Comparison of ENCODE assay signal across 11 cellular contexts in the genomic region with DNA sequence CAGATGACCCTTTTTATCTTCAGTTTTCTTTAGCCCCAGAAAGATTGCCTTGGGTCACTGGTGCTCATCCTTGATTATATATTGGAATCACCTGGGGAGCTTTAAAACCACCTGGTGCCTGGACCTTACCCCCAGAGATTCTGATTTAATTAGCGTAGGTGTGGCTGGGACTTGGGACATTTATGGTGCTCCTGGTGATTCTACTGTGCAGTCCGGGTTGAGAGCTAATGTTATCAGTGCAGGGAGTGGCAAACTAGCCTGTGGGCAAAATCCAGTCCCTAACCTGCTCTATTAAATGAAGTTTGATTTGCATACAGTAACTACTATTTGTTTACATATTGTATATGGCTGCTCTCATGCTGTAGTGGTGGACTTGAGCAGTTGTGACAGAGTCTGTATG.
"Had no signal": no experiment of that assay in that cellular context is flagged by ENCODE, and none has a peak within 500 bp of the region (broad histone marks: within the 10 kb centered on the region; RNA-seq: fewer than 3 reads in every experiment).

No MANE protein-coding gene starts in this region.

- H3K9me3 ChIP-seq: upper lobe of right lung had no signal

- H3K4me3 ChIP-seq: cardiac muscle cell, upper lobe of right lung had no signal

- H3K4me3 Mint-ChIP-seq: activated B cell treated with CpG ODN at 0.5 μM for 24 hours; activated CD8-positive, alpha-beta memory T cell treated with anti-CD3 and anti-CD28 coated beads, Interleukin-2, amount 10 ng/mL, durations not matched to agents 7 days and 5 days; neural crest cell; stimulated activated naive CD8-positive, alpha-beta T cell treated with anti-CD3 and anti-CD28 coated beads, Interleukin-15, Interleukin-2, amounts not matched to agents 100 ng/mL and 50 ng/mL, for 24 hours had no signal

- H3K27ac ChIP-seq: cardiac muscle cell, upper lobe of right lung had no signal

- H3K9me3 Mint-ChIP-seq: activated B cell treated with CpG ODN at 0.5 μM for 24 hours; neural crest cell; stimulated activated naive CD8-positive, alpha-beta T cell treated with anti-CD3 and anti-CD28 coated beads, Interleukin-15, Interleukin-2, amounts not matched to agents 100 ng/mL and 50 ng/mL, for 24 hours had no signal

- DNase-seq: activated B cell treated with CpG ODN at 0.5 μM for 24 hours; activated CD8-positive, alpha-beta memory T cell treated with anti-CD3 and anti-CD28 coated beads, Interleukin-2, amount 10 ng/mL, durations not matched to agents 7 days and 5 days; activated gamma-delta T cell; activated T-cell treated with anti-CD3 and anti-CD28 coated beads, Interleukin-2, amount 50 U/mL, for 48 hours; stimulated activated CD4-positive, alpha-beta T cell treated with anti-CD3 and anti-CD28 coated beads, Interleukin-4, amount 100 ng/mL, for 1 hour; stimulated activated CD8-positive, alpha-beta memory T cell treated with anti-CD3 and anti-CD28 coated beads, Interleukin-4, amount 100 ng/mL, for 48 hours; T-helper 2 cell; upper lobe of right lung had no signal

- H3K36me3 ChIP-seq: cardiac muscle cell had no signal

- H3K27me3 ChIP-seq: cardiac muscle cell, upper lobe of right lung had no signal

- H3K27ac Mint-ChIP-seq: activated CD8-positive, alpha-beta memory T cell treated with anti-CD3 and anti-CD28 coated beads, Interleukin-2, amount 10 ng/mL, durations not matched to agents 7 days and 5 days; stimulated activated naive CD8-positive, alpha-beta T cell treated with anti-CD3 and anti-CD28 coated beads, Interleukin-15, Interleukin-2, amounts not matched to agents 100 ng/mL and 50 ng/mL, for 24 hours had no signal

- ATAC-seq: activated CD8-positive, alpha-beta memory T cell treated with anti-CD3 and anti-CD28 coated beads, Interleukin-2, amount 10 ng/mL, durations not matched to agents 7 days and 5 days had no signal

- H3K27me3 Mint-ChIP-seq: activated B cell treated with CpG ODN at 0.5 μM for 24 hours; activated CD8-positive, alpha-beta memory T cell treated with anti-CD3 and anti-CD28 coated beads, Interleukin-2, amount 10 ng/mL, durations not matched to agents 7 days and 5 days; stimulated activated naive CD8-positive, alpha-beta T cell treated with anti-CD3 and anti-CD28 coated beads, Interleukin-15, Interleukin-2, amounts not matched to agents 100 ng/mL and 50 ng/mL, for 24 hours had no signal
